Comparison of ENCODE assay signal across 21 cellular contexts in the genomic region with DNA sequence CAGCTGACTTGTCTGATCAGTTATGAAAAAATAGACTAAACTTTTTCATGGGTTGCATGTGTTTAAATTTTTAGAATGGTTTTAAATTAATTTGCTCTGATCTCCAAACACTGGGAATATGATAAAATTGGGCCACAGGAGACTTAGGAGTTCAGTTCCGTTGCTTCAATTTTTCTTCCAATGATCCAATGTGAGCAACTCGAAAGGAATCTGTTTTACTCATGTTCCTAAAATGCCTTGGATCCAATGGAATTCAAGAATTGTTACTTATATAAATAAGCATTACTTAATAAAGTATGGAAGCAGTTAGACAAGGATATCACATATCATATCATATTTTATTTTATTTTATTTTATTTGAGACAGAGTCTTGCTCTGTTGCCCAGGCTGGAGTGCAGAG. TPM values are rescaled to one million over a fixed set of nuclear protein-coding genes. Genes with fewer than 3 reads are reported as not detected.
DNase-seq lines count a peak whose midpoint lies in the region; ATAC-seq and TF ChIP-seq lines count a peak whose summit lies in the region.
"Had no signal": no experiment of that assay in that cellular context is flagged by ENCODE, and none has a peak within 500 bp of the region (broad histone marks: within the 10 kb centered on the region; RNA-seq: fewer than 3 reads in every experiment).

No MANE protein-coding gene starts in this region.

- ATAC-seq in HG02623 (IDR thresholded peaks at IDR 0.05; ENCODE audit: unreplicated experiment) (no peak), GM18517 (IDR thresholded peaks at IDR 0.05; ENCODE audit: unreplicated experiment) (no peak)
- ATAC-seq: activated CD8-positive, alpha-beta T cell treated with anti-CD3 and anti-CD28 coated beads for 36 hours; esophagus mucosa; left cardiac atrium had no signal

- no peak for TF ChIP-seq CTCF in fibroblast of lung (conservative IDR thresholded peaks at IDR 0.05 in 1 of 2, IDR thresholded peaks at IDR 0.05 in 1 of 2; ENCODE audit: low read depth in 1 of 2, low read length in 2 of 2)

- no peak overlapping the region for H2AFZ ChIP-seq in fibroblast of lung (ENCODE audit: low read length)

- H3K9me3 ChIP-seq in SJSA1 (replicated peaks) = peaks cover 3% of the 10 kb centered on the region
- H3K9me3 ChIP-seq in fibroblast of lung (ENCODE audit: control insufficient read depth, insufficient read depth, low read depth, low read length) = no peaks in the 10 kb centered on the region
- H3K9me3 ChIP-seq: prostate gland, suprapubic skin had no signal

- H3K79me2 ChIP-seq in fibroblast of lung (ENCODE audit: control insufficient read depth, insufficient read depth, low read length) = no peaks in the 10 kb centered on the region

- H3K27me3 ChIP-seq in SJSA1 (replicated peaks) (no peaks in the 10 kb centered on the region), fibroblast of lung (ENCODE audit: control insufficient read depth, insufficient read depth, low read length) (no peaks in the 10 kb centered on the region)

- DNase-seq in GM04504 (ENCODE audit: low read depth) (peak; percentile 5), SJSA1 (ENCODE audit: low read depth in 1 of 2, low spot score in 2 of 2) (peak in 1 of 2 experiments; percentile 26), fibroblast of lung (ENCODE audit: low read depth in 2 of 2) (peak; percentile 68 to 83), NCI-H524 treated with DMSO at 0.1 percent for 48 hours (lab: John Stamatoyannopoulos, UW) (no peak), NCI-H2171 (lab: John Stamatoyannopoulos, UW) (no peak)
- DNase-seq: activated CD4-positive, CD25-positive, alpha-beta regulatory T cell; activated CD8-positive, alpha-beta T cell treated with anti-CD3 and anti-CD28 coated beads for 36 hours; activated naive CD8-positive, alpha-beta T cell treated with anti-CD3 and anti-CD28 coated beads, Interleukin-2, amount 10 ng/mL, durations not matched to agents 7 days and 5 days; caudate nucleus; KG1; left cardiac atrium; NCI-H1092 treated with DMSO at 0.1 percent for 48 hours; nephron progenitor cell had no signal

- H3K9ac ChIP-seq in fibroblast of lung (ENCODE audit: insufficient read depth, low read length) = no peak overlapping the region

- peaks cover 12% of the 10 kb centered on the region for H3K4me1 ChIP-seq in SJSA1 (replicated peaks)
- peaks cover 12% of the 10 kb centered on the region for H3K4me1 ChIP-seq in fibroblast of lung (ENCODE audit: control insufficient read depth, extremely low read depth, insufficient read depth, low read length)
- H3K4me1 ChIP-seq: prostate gland, suprapubic skin had no signal

- H3K27ac ChIP-seq in SJSA1 (peak overlapping the region; percentile 5; the same call in 1 of the 2 replicates), fibroblast of lung (ENCODE audit: insufficient read depth, low read length) (no peak overlapping the region)
- H3K27ac ChIP-seq: prostate gland, suprapubic skin had no signal

- no peak overlapping the region for H3K4me3 ChIP-seq in SJSA1
- H3K4me3 ChIP-seq in fibroblast of lung (replicated peaks in 1 of 4; ENCODE audit: control extremely low read depth in 1 of 4, insufficient read depth in 1 of 4, low read depth in 3 of 4, low read length in 4 of 4) = no peak overlapping the region
- H3K4me3 ChIP-seq: prostate gland, smooth muscle cell, suprapubic skin had no signal

- peak overlapping the region; percentile 75 for H3K4me2 ChIP-seq in fibroblast of lung (ENCODE audit: extremely low read depth, insufficient read depth, low read length)
- H3K4me2 ChIP-seq: smooth muscle cell had no signal

- H3K36me3 ChIP-seq in SJSA1 (no peaks in the 10 kb centered on the region), fibroblast of lung (ENCODE audit: control insufficient read depth, insufficient read depth, low read length) (no peaks in the 10 kb centered on the region)
- H3K36me3 ChIP-seq: prostate gland, suprapubic skin had no signal

- H4K20me1 ChIP-seq in fibroblast of lung (ENCODE audit: control insufficient read depth, extremely low read depth, insufficient read depth, low read length) = no peaks in the 10 kb centered on the region

RNA-seq across cellular contexts. Expression of a gene that starts 56.0 kb away (rescaled TPM):
- not detected in 2 replicates for total RNA-seq in SJSA1 (2014; rRNA removed; shearing (Covaris generic))
- total RNA-seq in fibroblast of lung = not detected in 2 replicates
- 0.17 TPM in 1 of 2 replicates, not detected in the other for polyA plus RNA-seq in fibroblast of lung
- 0.27 and 0.61 TPM in 2 replicates for polyA plus RNA-seq in fibroblast of lung (2012)
- polyA minus RNA-seq in fibroblast of lung (ENCODE audit: low replicate concordance) = not detected in 2 replicates
- total RNA-seq: activated CD8-positive, alpha-beta T cell treated with anti-CD3 and anti-CD28 coated beads for 36 hours; activated naive CD8-positive, alpha-beta T cell treated with anti-CD3 and anti-CD28 coated beads, Interleukin-2, amount 10 ng/mL, durations not matched to agents 7 days and 5 days; esophagus mucosa; left cardiac atrium; smooth muscle cell; suprapubic skin; T-helper 2 cell treated with Interferon-gamma antibody and Interleukin-4, amounts not matched to agents 100 ng/mL and 5 ng/mL, for 36 hours had no signal
- polyA plus RNA-seq: CD14-positive monocyte, smooth muscle cell had no signal

Comparison
In these comparisons a context has a peak if more than half of its experiments do, and no peak if none do; other contexts are left out.
1. DNase-seq: peak in GM04504 (single experiment) and fibroblast of lung (2 of 2); none in NCI-H524 treated with DMSO at 0.1 percent for 48 hours (single experiment) and NCI-H2171 (single experiment).